In the genomic region with DNA sequence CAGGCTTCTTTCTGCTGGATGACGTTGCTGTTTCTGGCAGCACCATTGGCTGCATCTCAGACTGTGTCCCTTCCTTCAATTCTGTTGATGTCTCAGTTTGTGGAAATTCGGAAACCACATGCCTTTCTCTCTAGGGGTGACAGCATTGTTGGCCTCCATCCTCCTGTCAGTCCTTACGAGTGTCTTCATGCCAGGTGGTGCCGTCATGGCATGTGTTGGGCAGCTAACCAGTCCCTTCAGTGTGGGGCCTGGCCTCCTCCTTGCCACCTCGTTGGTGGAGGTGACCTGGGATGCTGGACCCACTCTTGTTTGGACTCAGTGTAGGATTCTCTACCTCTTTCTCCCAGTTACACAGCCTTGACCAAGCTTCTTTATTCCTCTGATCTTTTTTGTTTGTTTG, we compare ENCODE assay signal across 7 cellular contexts.
"Had no signal": no experiment of that assay in that cellular context is flagged by ENCODE, and none has a peak within 500 bp of the region (broad histone marks: within the 10 kb centered on the region; RNA-seq: fewer than 3 reads in every experiment).

No MANE protein-coding gene starts in this region.

- ATAC-seq: K562 had no signal

- FAIRE-seq: HTR-8/SVneo, K562 had no signal

- DNase-seq: GOT3, H7, HCEC 1CT, IMR-90, KG1 had no signal
